7 cellular contexts compared by ENCODE assay signal in the genomic region with DNA sequence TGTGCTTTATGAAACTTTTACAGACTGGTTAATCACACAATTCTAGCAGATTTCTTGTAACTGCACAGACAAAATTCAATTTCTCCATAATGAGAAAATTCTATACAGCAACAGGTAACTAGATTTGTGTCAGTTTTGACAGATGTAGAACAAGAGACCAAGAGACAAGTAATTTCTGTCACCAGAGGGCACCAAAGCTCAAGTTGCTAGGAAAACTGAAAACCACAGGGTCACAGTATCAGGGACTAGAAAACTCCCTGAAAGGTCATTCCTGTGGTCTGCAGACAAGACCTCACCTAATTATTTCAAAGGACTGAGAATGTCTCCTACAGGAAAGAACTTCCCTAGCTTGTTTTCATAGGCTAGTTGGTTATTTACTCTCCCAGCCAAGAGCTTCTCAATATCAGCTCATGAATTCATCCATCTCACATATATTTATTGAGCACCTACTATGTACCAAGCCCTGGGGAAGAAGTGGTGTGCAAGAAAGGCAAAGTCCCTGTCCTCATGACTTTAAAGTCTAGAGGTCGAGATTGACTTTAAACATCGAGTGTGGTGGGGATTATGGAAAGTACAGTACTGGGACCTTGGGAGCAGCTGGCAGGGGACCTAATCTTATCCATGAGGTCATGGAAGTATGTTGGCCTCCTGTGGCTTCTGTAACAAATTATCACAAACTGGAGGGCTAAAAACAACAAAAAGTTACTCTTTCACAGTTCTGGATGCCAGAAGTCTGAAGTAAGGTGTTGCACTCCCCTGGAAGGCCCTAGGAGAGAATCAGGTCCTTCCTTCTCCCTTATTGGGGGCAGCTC.
DNase-seq lines count a peak whose midpoint lies in the region; ATAC-seq and TF ChIP-seq lines count a peak whose summit lies in the region.

No MANE protein-coding gene starts in this region.

- DNase-seq in DMS79 treated with DMSO at 0.1 percent for 48 hours (lab: John Stamatoyannopoulos, UW) = peak; percentile 43
- peak; percentile 46 for DNase-seq in HFF-Myc (ENCODE audit: extremely low read depth, low read depth)
- peak; percentile 48 to 78 for DNase-seq in NCI-H526 (lab: John Stamatoyannopoulos, UW)
- DNase-seq in astrocyte of the hippocampus (ENCODE audit: low read depth, low spot score) = peak; percentile 84
- peak; percentile 40 for DNase-seq in iPS DF 19.7 (ENCODE audit: low read depth, low spot score)
- peak; percentile 27 for DNase-seq in stimulated activated naive CD8-positive, alpha-beta T cell treated with anti-CD3 and anti-CD28 coated beads, Interleukin-15, Interleukin-2, amounts not matched to agents 100 U/mL and 50 U/mL, for 24 hours

- peak; percentile 61 for TF ChIP-seq CTCF in HFF-Myc (IDR thresholded peaks at IDR 0.05; ENCODE audit: low read depth, low read length, missing control alignments)

- ATAC-seq in stimulated activated naive CD8-positive, alpha-beta T cell treated with anti-CD3 and anti-CD28 coated beads, Interleukin-15, Interleukin-2, amounts not matched to agents 100 U/mL and 50 U/mL, for 24 hours = peak; percentile 29
- no peak for ATAC-seq in GM19035 (IDR thresholded peaks at IDR 0.05; ENCODE audit: unreplicated experiment)

- no peak overlapping the region for H3K4me3 ChIP-seq in HFF-Myc (replicated peaks; ENCODE audit: low read depth, low read length)

Comparison
In these comparisons a context has a peak if more than half of its experiments do, and no peak if none do; other contexts are left out.
1. DNase-seq: peak in every context shown above with its lines; median percentile 84 in astrocyte of the hippocampus; 63 in NCI-H526; 46 in HFF-Myc; 43 in DMS79 treated with DMSO at 0.1 percent for 48 hours; 40 in iPS DF 19.7; 27 in stimulated activated naive CD8-positive, alpha-beta T cell treated with anti-CD3 and anti-CD28 coated beads, Interleukin-15, Interleukin-2, amounts not matched to agents 100 U/mL and 50 U/mL, for 24 hours.